In the genomic region with DNA sequence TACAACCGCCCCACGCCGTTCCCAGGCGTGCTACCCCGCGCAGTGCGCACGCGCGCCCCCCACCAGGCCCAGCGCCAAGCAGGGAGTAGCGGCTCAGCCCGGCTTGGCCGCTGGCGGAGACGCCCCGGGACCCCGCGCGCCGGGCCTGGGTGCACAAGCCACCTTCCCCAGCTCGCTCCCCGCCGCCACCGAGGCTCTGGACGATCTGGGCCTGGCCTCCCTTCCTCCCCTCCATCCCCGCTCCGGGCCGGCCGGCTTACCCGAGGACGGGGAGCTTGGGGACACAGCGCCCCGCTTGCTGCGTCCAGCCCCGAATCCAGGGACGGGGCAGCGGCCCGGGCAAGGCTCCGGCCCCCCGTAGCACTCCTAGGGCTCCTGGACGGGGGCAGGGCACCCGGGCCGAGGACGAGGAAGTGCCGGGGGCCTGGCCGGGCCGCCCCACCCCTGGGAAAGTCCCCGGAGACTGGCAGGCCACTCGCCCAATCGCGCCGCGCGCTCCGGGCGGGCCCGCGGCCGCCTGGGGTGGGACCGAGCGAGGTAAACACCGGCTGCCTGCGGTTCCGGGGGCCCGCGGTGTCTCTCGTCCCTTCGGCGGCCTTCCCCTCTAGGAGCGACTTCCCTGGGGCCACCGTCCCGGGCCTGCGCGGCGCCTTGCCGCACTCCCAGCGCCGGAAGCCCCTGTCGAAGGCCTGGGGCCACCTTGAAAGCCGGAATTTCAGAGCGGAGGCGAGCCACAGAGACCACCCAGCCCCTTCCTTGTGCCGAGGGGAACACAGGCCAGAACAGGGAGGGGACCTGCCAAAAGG, we compare ENCODE assay signal across 1 cellular context.
A peak's percentile ranks its signal among the peaks of the same experiment; 100 is the strongest.
TF ChIP-seq lines count a peak whose summit lies in the region.

Gene TNIP1 (minus strand): TSS at position 415 of the 806 bp plus-strand sequence. CDS start 15,939 bp downstream, outside the sequence.

TF ChIP-seq in K562, 482 proteins besides CTCF, POLR2A, EP300 and RAD21 (continued from another document and continues in another):
- TF ChIP-seq NR1H2 (CRISPR knock-in tag; IDR thresholded peaks at IDR 0.05) (0 out of 2 replicates have a peak, but pooled peaks have one; percentile 45), SETDB1 (IDR thresholded peaks at IDR 0.05; ENCODE audit: low read length) (no peak), ZBTB1 (CRISPR knock-in tag; IDR thresholded peaks at IDR 0.05; ENCODE audit: borderline replicate concordance, low read depth) (0 out of 2 replicates have a peak, but pooled peaks have one; percentile 41), ARID4B (CRISPR knock-in tag; IDR thresholded peaks at IDR 0.05) (peak; percentile 88), NFATC3 (IDR thresholded peaks at IDR 0.05) (no peak), ZNF431 (CRISPR knock-in tag; IDR thresholded peaks at IDR 0.05) (no peak), KLF6 (CRISPR knock-in tag; IDR thresholded peaks at IDR 0.05; ENCODE audit: borderline replicate concordance) (no peak), ZNF143 (CRISPR knock-in tag; IDR thresholded peaks at IDR 0.05) (0 out of 2 replicates have a peak, but pooled peaks have one; percentile 42), ZSCAN32 (CRISPR knock-in tag; IDR thresholded peaks at IDR 0.05) (no peak), RHOXF2B (CRISPR knock-in tag; conservative IDR thresholded peaks at IDR 0.05) (no peak), ILF3 (IDR thresholded peaks at IDR 0.05; ENCODE audit: borderline replicate concordance) (no peak), TRIM28 (IDR thresholded peaks at IDR 0.05) (no peak), ZNF395 (CRISPR knock-in tag; IDR thresholded peaks at IDR 0.05) (no peak; the same call in 1 of the 2 replicates), EP400 (IDR thresholded peaks at IDR 0.05) (peak; percentile 88), PTBP1 (IDR thresholded peaks at IDR 0.05; ENCODE audit: low read depth, low read length) (no peak), ZNF57 (CRISPR knock-in tag; IDR thresholded peaks at IDR 0.05) (no peak), ZNF263 (CRISPR knock-in tag; IDR thresholded peaks at IDR 0.05; ENCODE audit: borderline replicate concordance) (peak; percentile 13; the same call in 1 of the 2 replicates), SMARCA4 (IDR thresholded peaks at IDR 0.05) (no peak), HNRNPLL (IDR thresholded peaks at IDR 0.05; ENCODE audit: low read depth, low read length, poor library complexity, severe bottlenecking) (peak; percentile 39), ZNF778 (CRISPR knock-in tag; IDR thresholded peaks at IDR 0.05) (no peak), TCF3 (CRISPR knock-in tag; IDR thresholded peaks at IDR 0.05) (no peak), GABPB1 (CRISPR knock-in tag; IDR thresholded peaks at IDR 0.05) (peak; percentile 90), SREBF1 (IDR thresholded peaks at IDR 0.05; ENCODE audit: borderline replicate concordance, low read depth, low read length) (no peak), PTTG1 (tag; IDR thresholded peaks at IDR 0.05; ENCODE audit: low read depth) (no peak), RUNX1 (IDR thresholded peaks at IDR 0.05; ENCODE audit: low read depth) (no peak), ZNF699 (CRISPR knock-in tag; IDR thresholded peaks at IDR 0.05; ENCODE audit: insufficient replicate concordance) (no peak), SMARCA5 (IDR thresholded peaks at IDR 0.05) (no peak), NUFIP1 (IDR thresholded peaks at IDR 0.05; ENCODE audit: partially characterized antibody) (no peak), ELF1 (tag; IDR thresholded peaks at IDR 0.05) (peak; percentile 89), SAP30 (IDR thresholded peaks at IDR 0.05; ENCODE audit: borderline replicate concordance, insufficient read depth, low read depth, low read length, poor library complexity, severe bottlenecking) (no peak), GTF2F1 (IDR thresholded peaks at IDR 0.05; ENCODE audit: low read depth, low read length) (no peak), TAF7 (tag; IDR thresholded peaks at IDR 0.05) (peak; percentile 25; the same call in 1 of the 2 replicates), MED1 (CRISPR knock-in tag; IDR thresholded peaks at IDR 0.05; ENCODE audit: borderline replicate concordance) (no peak), USF1 (CRISPR knock-in tag; IDR thresholded peaks at IDR 0.05) (no peak; the same call in 1 of the 2 replicates)
- TF ChIP-seq, protein P1, sequence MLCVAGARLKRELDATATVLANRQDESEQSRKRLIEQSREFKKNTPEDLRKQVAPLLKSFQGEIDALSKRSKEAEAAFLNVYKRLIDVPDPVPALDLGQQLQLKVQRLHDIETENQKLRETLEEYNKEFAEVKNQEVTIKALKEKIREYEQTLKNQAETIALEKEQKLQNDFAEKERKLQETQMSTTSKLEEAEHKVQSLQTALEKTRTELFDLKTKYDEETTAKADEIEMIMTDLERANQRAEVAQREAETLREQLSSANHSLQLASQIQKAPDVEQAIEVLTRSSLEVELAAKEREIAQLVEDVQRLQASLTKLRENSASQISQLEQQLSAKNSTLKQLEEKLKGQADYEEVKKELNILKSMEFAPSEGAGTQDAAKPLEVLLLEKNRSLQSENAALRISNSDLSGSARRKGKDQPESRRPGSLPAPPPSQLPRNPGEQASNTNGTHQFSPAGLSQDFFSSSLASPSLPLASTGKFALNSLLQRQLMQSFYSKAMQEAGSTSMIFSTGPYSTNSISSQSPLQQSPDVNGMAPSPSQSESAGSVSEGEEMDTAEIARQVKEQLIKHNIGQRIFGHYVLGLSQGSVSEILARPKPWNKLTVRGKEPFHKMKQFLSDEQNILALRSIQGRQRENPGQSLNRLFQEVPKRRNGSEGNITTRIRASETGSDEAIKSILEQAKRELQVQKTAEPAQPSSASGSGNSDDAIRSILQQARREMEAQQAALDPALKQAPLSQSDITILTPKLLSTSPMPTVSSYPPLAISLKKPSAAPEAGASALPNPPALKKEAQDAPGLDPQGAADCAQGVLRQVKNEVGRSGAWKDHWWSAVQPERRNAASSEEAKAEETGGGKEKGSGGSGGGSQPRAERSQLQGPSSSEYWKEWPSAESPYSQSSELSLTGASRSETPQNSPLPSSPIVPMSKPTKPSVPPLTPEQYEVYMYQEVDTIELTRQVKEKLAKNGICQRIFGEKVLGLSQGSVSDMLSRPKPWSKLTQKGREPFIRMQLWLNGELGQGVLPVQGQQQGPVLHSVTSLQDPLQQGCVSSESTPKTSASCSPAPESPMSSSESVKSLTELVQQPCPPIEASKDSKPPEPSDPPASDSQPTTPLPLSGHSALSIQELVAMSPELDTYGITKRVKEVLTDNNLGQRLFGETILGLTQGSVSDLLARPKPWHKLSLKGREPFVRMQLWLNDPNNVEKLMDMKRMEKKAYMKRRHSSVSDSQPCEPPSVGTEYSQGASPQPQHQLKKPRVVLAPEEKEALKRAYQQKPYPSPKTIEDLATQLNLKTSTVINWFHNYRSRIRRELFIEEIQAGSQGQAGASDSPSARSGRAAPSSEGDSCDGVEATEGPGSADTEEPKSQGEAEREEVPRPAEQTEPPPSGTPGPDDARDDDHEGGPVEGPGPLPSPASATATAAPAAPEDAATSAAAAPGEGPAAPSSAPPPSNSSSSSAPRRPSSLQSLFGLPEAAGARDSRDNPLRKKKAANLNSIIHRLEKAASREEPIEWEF (CRISPR knock-in tag; IDR thresholded peaks at IDR 0.05) = no peak
- TF ChIP-seq, protein P2, sequence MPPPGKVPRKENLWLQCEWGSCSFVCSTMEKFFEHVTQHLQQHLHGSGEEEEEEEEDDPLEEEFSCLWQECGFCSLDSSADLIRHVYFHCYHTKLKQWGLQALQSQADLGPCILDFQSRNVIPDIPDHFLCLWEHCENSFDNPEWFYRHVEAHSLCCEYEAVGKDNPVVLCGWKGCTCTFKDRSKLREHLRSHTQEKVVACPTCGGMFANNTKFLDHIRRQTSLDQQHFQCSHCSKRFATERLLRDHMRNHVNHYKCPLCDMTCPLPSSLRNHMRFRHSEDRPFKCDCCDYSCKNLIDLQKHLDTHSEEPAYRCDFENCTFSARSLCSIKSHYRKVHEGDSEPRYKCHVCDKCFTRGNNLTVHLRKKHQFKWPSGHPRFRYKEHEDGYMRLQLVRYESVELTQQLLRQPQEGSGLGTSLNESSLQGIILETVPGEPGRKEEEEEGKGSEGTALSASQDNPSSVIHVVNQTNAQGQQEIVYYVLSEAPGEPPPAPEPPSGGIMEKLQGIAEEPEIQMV (tag; conservative IDR thresholded peaks at IDR 0.05; ENCODE audit: low read depth) = no peak
- TF ChIP-seq, protein P3, sequence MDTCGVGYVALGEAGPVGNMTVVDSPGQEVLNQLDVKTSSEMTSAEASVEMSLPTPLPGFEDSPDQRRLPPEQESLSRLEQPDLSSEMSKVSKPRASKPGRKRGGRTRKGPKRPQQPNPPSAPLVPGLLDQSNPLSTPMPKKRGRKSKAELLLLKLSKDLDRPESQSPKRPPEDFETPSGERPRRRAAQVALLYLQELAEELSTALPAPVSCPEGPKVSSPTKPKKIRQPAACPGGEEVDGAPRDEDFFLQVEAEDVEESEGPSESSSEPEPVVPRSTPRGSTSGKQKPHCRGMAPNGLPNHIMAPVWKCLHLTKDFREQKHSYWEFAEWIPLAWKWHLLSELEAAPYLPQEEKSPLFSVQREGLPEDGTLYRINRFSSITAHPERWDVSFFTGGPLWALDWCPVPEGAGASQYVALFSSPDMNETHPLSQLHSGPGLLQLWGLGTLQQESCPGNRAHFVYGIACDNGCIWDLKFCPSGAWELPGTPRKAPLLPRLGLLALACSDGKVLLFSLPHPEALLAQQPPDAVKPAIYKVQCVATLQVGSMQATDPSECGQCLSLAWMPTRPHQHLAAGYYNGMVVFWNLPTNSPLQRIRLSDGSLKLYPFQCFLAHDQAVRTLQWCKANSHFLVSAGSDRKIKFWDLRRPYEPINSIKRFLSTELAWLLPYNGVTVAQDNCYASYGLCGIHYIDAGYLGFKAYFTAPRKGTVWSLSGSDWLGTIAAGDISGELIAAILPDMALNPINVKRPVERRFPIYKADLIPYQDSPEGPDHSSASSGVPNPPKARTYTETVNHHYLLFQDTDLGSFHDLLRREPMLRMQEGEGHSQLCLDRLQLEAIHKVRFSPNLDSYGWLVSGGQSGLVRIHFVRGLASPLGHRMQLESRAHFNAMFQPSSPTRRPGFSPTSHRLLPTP (IDR thresholded peaks at IDR 0.05; ENCODE audit: borderline replicate concordance, extremely low read depth, insufficient read length) = no peak
